ENCODE assay signal across 26 cellular contexts in the genomic region with DNA sequence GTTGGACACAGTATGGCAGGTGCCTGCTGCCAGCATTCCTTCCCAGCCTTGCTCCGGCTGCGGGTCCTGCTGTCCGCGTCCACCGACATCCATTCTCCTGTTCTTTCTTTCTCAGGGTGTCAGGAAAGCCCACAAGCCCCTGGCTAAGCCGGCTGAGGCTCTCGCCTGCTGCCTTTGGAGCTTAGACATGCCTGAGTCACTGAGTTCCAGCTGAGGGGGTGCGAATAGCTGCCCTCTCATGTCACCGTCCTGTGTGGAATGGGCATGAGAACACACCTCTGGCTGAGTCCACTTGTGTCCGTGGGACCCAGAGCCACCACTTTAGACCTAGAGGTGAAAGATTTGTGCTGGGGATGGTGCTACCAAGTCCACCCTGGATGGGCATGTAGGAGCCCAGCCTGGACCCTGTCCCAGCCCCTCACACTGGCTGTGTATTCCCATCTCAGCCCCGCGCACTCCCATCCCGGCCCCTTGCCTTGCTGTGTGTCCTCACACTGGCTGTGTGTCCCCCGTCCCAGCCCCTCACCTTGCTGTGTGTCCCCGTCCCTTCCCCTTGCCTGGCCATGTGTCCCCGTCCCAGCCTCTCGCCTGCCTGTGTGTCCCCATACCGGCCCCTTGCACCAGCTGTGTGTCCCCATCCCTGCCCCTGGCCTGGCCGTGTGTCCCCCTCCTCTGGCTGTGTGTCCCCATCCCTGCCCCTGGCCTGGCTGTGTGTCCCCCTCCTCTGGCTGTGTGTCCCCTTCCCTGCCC. TPM values are rescaled to one million over a fixed set of nuclear protein-coding genes. Genes with fewer than 3 reads are reported as not detected.
DNase-seq lines count a peak whose midpoint lies in the region; ATAC-seq, FAIRE-seq and TF ChIP-seq lines count a peak whose summit lies in the region.
"Had no signal": no experiment of that assay in that cellular context is flagged by ENCODE, and none has a peak within 500 bp of the region (broad histone marks: within the 10 kb centered on the region; RNA-seq: fewer than 3 reads in every experiment).

No MANE protein-coding gene starts in this region.

- H3K4me3 ChIP-seq in IMR-90 (ENCODE audit: insufficient read depth, low read depth, low read length) (no peak overlapping the region), astrocyte (ENCODE audit: insufficient read depth, low read depth, low read length) (no peak overlapping the region), neuronal stem cell (ENCODE audit: low read length in 2 of 2) (no peak overlapping the region)
- H3K4me3 ChIP-seq: BLaER1 treated with 17β-estradiol and CSF1 and Interleukin-3, amounts not matched to agents 10 nM and 100 nM; HAP-1; PC-9 had no signal

- 81% methylated on average over 18 of the region's 19 CpGs; no CpG with 5 or more reads in 1 of the 2 experiments for WGBS in IMR-90 (ENCODE audit: extremely low coverage in 2 of 2, insufficient read length in 1 of 2), 2 experiments
- no CpG with 5 or more reads among the region's 19 CpGs for WGBS in neuronal stem cell (ENCODE audit: extremely low coverage in 2 of 2, insufficient read length in 2 of 2, insufficient replicate concordance in 1 of 2), 2 donors

- H4K20me1 ChIP-seq in IMR-90 (ENCODE audit: insufficient read depth, low read length) (no peaks in the 10 kb centered on the region), astrocyte (ENCODE audit: insufficient read depth, low read length) (no peaks in the 10 kb centered on the region)
- H4K20me1 ChIP-seq: BLaER1 treated with 17β-estradiol and CSF1 and Interleukin-3, amounts not matched to agents 10 nM and 100 nM had no signal

- H3K27me3 ChIP-seq in IMR-90 (ENCODE audit: control insufficient read depth, insufficient read depth, low read length): peaks cover 23% of the 10 kb centered on the region
- no peaks in the 10 kb centered on the region for H3K27me3 ChIP-seq in astrocyte (ENCODE audit: insufficient read depth, low read length)
- peaks cover 0 to 16% (median 0%) of the 10 kb centered on the region in 3 experiments for H3K27me3 ChIP-seq in neuronal stem cell (ENCODE audit: control insufficient read depth in 3 of 3, insufficient read depth in 3 of 3, low read depth in 1 of 3, low read length in 3 of 3)
- H3K27me3 ChIP-seq: BLaER1 treated with 17β-estradiol and CSF1 and Interleukin-3, amounts not matched to agents 10 nM and 100 nM had no signal

- TF ChIP-seq POLR2A in IMR-90 (IDR thresholded peaks at IDR 0.05; ENCODE audit: low read depth, low read length): no peak

- POLR2A ChIA-PET in IMR-90 (lab: Charles Lee; ENCODE audit: unreplicated experiment): no interaction called here

- H2AK5ac ChIP-seq in IMR-90 (ENCODE audit: low read depth, low read length) (no peak overlapping the region), neuronal stem cell (ENCODE audit: low read depth, low read length) (peak overlapping the region; percentile 82)

- H3K23ac ChIP-seq in IMR-90 (ENCODE audit: low read depth, low read length) (no peak overlapping the region), neuronal stem cell (ENCODE audit: low read depth, low read length, poor library complexity) (peak overlapping the region; percentile 60)

- DNase-seq in IMR-90: no peak
- DNase-seq in astrocyte (ENCODE audit: low read depth): no peak
- DNase-seq in neuronal stem cell (ENCODE audit: low spot score): no peak
- DNase-seq in urothelium cell line (ENCODE audit: low spot score): no peak
- no peak for DNase-seq in NK-92 treated with Interleukin-12 subunit alpha and Interleukin-12 subunit beta, amount 100 ng/mL, for 24 hours (lab: John Stamatoyannopoulos, UW)
- DNase-seq in CD1c-positive myeloid dendritic cell (ENCODE audit: extremely low spot score): no peak
- DNase-seq: CD4-positive, alpha-beta memory T cell; COR-L47; DMS53; GOT3; HFFc6; Karpas-422; MV-4-11; NCI-H1105; NCI-H1436 treated with DMSO at 0.1 percent for 48 hours; NCI-H2029 treated with DMSO at 0.1 percent for 48 hours; NCI-H446 treated with DMSO at 0.1 percent for 48 hours; NCI-H526; NCI-H82; PC-9; Right ventricle myocardium superior had no signal

- H4K91ac ChIP-seq in IMR-90 (ENCODE audit: insufficient read depth, low read depth, low read length): no peak overlapping the region
- peak overlapping the region; percentile 24 for H4K91ac ChIP-seq in neuronal stem cell (ENCODE audit: low read depth, low read length, poor library complexity)

- no peaks in the 10 kb centered on the region for H3K9me1 ChIP-seq in IMR-90 (ENCODE audit: insufficient read depth, low read length)

- H3K4me1 ChIP-seq in IMR-90 (ENCODE audit: control insufficient read depth, insufficient read depth, low read length) (no peaks in the 10 kb centered on the region), astrocyte (ENCODE audit: insufficient read depth, low read length) (no peaks in the 10 kb centered on the region), neuronal stem cell (ENCODE audit: control insufficient read depth in 2 of 2, insufficient read depth in 1 of 2, low read depth in 1 of 2, low read length in 2 of 2) (peaks cover 0 to 1% of the 10 kb centered on the region in 2 donors)
- H3K4me1 ChIP-seq: HAP-1 had no signal

- H3K4me3 Mint-ChIP-seq in astrocyte (ENCODE audit: unreplicated experiment): no peak overlapping the region
- H3K4me3 Mint-ChIP-seq: CD4-positive, alpha-beta memory T cell; HFFc6 had no signal

- FAIRE-seq in astrocyte (lab: Jason Lieb, UNC) (no peak), urothelium cell line (lab: Jason Lieb, UNC) (peak; percentile 48)
- FAIRE-seq: A204.1 had no signal

- H3K4me2 ChIP-seq in IMR-90 (ENCODE audit: low read depth, low read length) (no peak overlapping the region), astrocyte (ENCODE audit: low read length) (no peak overlapping the region), neuronal stem cell (ENCODE audit: insufficient read depth, low read length, poor library complexity, severe bottlenecking) (no peak overlapping the region)
- H3K4me2 ChIP-seq: BLaER1 treated with 17β-estradiol and CSF1 and Interleukin-3, amounts not matched to agents 10 nM and 100 nM; PC-9 had no signal

- H3K9me3 ChIP-seq in IMR-90 (ENCODE audit: control insufficient read depth, insufficient read depth, low read length) (no peaks in the 10 kb centered on the region), astrocyte (ENCODE audit: insufficient read depth, low read depth, low read length) (no peaks in the 10 kb centered on the region), neuronal stem cell (replicated peaks in 1 of 2; ENCODE audit: control insufficient read depth in 2 of 2, insufficient read depth in 1 of 2, low read depth in 1 of 2, low read length in 2 of 2) (peaks cover 0 to 2% of the 10 kb centered on the region in 2 donors)
- H3K9me3 ChIP-seq: BLaER1 treated with 17β-estradiol and CSF1 and Interleukin-3, amounts not matched to agents 10 nM and 100 nM; HAP-1 had no signal

- H3K27me3 Mint-ChIP-seq in astrocyte (ENCODE audit: low read depth, unreplicated experiment): peaks cover 13% of the 10 kb centered on the region

- H3K27ac Mint-ChIP-seq in astrocyte (ENCODE audit: unreplicated experiment): peak overlapping the region; percentile 19
- H3K27ac Mint-ChIP-seq: HFFc6 had no signal

- H3K4ac ChIP-seq in IMR-90 (ENCODE audit: low read depth, low read length) (no peak overlapping the region), neuronal stem cell (ENCODE audit: low read length) (no peak overlapping the region)

- no peaks in the 10 kb centered on the region for H3K79me2 ChIP-seq in astrocyte (ENCODE audit: insufficient read depth, low read length)

- no peak for TF ChIP-seq RAD21 in IMR-90 (IDR thresholded peaks at IDR 0.05; ENCODE audit: low read length)

- peak overlapping the region; percentile 78 for H2BK12ac ChIP-seq in neuronal stem cell (ENCODE audit: low read length)

- CTCF ChIA-PET in IMR-90 (lab: Yijun Ruan, JAX): no interaction called here

- TF ChIP-seq CTCF in IMR-90 (conservative IDR thresholded peaks at IDR 0.05; ENCODE audit: low read depth, low read length) (no peak), astrocyte (IDR thresholded peaks at IDR 0.05; ENCODE audit: insufficient read depth, low read depth, low read length) (no peak)

- no peak overlapping the region for H3K18ac ChIP-seq in IMR-90 (ENCODE audit: low read depth, low read length)
- peak overlapping the region; percentile 77 for H3K18ac ChIP-seq in neuronal stem cell (ENCODE audit: low read length)

- H3K4me1 Mint-ChIP-seq in astrocyte (ENCODE audit: low read depth, unreplicated experiment): peaks cover 3% of the 10 kb centered on the region
- H3K4me1 Mint-ChIP-seq: CD4-positive, alpha-beta memory T cell had no signal

- in situ Hi-C loops in IMR-90 (cut with MboI; ENCODE audit: low sequenced_read_pairs): no loop called here

- H3K9ac ChIP-seq in IMR-90 (ENCODE audit: low read depth, low read length) (no peak overlapping the region), astrocyte (ENCODE audit: low read length) (no peak overlapping the region), neuronal stem cell (ENCODE audit: low read depth, low read length, poor library complexity) (no peak overlapping the region)
- H3K9ac ChIP-seq: BLaER1 treated with 17β-estradiol and CSF1 and Interleukin-3, amounts not matched to agents 10 nM and 100 nM had no signal

- intact Hi-C loops in IMR-90 (cut with micrococcal nuclease): no loop called here

- dilution Hi-C loops in IMR-90 (cut with HindIII; ENCODE audit: low sequenced_read_pairs, unreplicated experiment): no loop called here

- no peak overlapping the region for H2BK5ac ChIP-seq in IMR-90 (ENCODE audit: low read depth, low read length, poor library complexity, severe bottlenecking)
- no peak overlapping the region for H2BK5ac ChIP-seq in neuronal stem cell (ENCODE audit: low read length)

- H3K36me3 ChIP-seq in IMR-90 (ENCODE audit: control insufficient read depth, insufficient read depth, low read length) (no peaks in the 10 kb centered on the region), astrocyte (ENCODE audit: insufficient read depth, low read length) (no peaks in the 10 kb centered on the region), neuronal stem cell (replicated peaks in 1 of 2; ENCODE audit: control insufficient read depth in 2 of 2, insufficient read depth in 2 of 2, low read length in 2 of 2) (peaks cover 0 to 2% of the 10 kb centered on the region in 2 donors)
- H3K36me3 ChIP-seq: BLaER1 treated with 17β-estradiol and CSF1 and Interleukin-3, amounts not matched to agents 10 nM and 100 nM; HAP-1 had no signal

- ATAC-seq in IMR-90 (ENCODE audit: low read depth) (no peak), HG03469 (IDR thresholded peaks at IDR 0.05; ENCODE audit: unreplicated experiment) (no peak)

- H3K56ac ChIP-seq in IMR-90 (ENCODE audit: extremely low read depth, insufficient read depth, low read length): no peak overlapping the region

- no peak overlapping the region for H3K27ac ChIP-seq in IMR-90 (ENCODE audit: insufficient read depth, low read length)
- no peak overlapping the region for H3K27ac ChIP-seq in astrocyte (ENCODE audit: low read depth, low read length)
- no peak overlapping the region for H3K27ac ChIP-seq in neuronal stem cell (replicated peaks; ENCODE audit: low read length)
- H3K27ac ChIP-seq: BLaER1 treated with 17β-estradiol and CSF1 and Interleukin-3, amounts not matched to agents 10 nM and 100 nM; HL-60; PC-9 had no signal

- peaks cover 5% of the 10 kb centered on the region for H3K9me3 Mint-ChIP-seq in astrocyte (ENCODE audit: unreplicated experiment)
- H3K9me3 Mint-ChIP-seq: CD4-positive, alpha-beta memory T cell; HFFc6 had no signal

- BruUV-seq in IMR-90 (replicated peaks; lab: Mats Ljungman, UMichigan): no TSS peak

- H3K14ac ChIP-seq in IMR-90 (replicated peaks; ENCODE audit: low read depth, low read length) (no peak overlapping the region), neuronal stem cell (ENCODE audit: low read length) (peak overlapping the region; percentile 50)

- H2BK120ac ChIP-seq in IMR-90 (ENCODE audit: low read depth, low read length) (no peak overlapping the region), neuronal stem cell (ENCODE audit: low read depth, low read length) (no peak overlapping the region)

- no peaks in the 10 kb centered on the region for H3K36me3 Mint-ChIP-seq in astrocyte (ENCODE audit: low read depth, unreplicated experiment)
- H3K36me3 Mint-ChIP-seq: CD4-positive, alpha-beta memory T cell had no signal

- H2BK20ac ChIP-seq in IMR-90 (ENCODE audit: low read depth, low read length): no peak overlapping the region

- H2AK9ac ChIP-seq in IMR-90 (replicated peaks; ENCODE audit: low read depth, low read length, poor library complexity): no peak overlapping the region

- H2AFZ ChIP-seq in IMR-90 (replicated peaks; ENCODE audit: low read length, poor library complexity) (peak overlapping the region; percentile 9), astrocyte (ENCODE audit: low read depth, low read length) (no peak overlapping the region), neuronal stem cell (ENCODE audit: low read length) (peak overlapping the region; percentile 3)
- H2AFZ ChIP-seq: PC-9 had no signal

- H2BK15ac ChIP-seq in IMR-90 (ENCODE audit: low read depth, low read length) (no peak overlapping the region), neuronal stem cell (ENCODE audit: low read length) (peak overlapping the region; percentile 40)

- H3K79me1 ChIP-seq in IMR-90 (ENCODE audit: low read depth in 1 of 2, low read length in 2 of 2) (no peaks in the 10 kb centered on the region), neuronal stem cell (ENCODE audit: low read depth, low read length) (no peaks in the 10 kb centered on the region)

- H4K8ac ChIP-seq in IMR-90 (ENCODE audit: low read depth in 2 of 2, low read length in 2 of 2) (no peak overlapping the region), neuronal stem cell (ENCODE audit: low read depth, low read length) (no peak overlapping the region)

- H4K5ac ChIP-seq in IMR-90 (ENCODE audit: low read depth, low read length): no peak overlapping the region

RNA-seq across cellular contexts. Expression of a gene that starts 24.6 kb away (rescaled TPM):
- total RNA-seq in IMR-90 (2012; rRNA removed): 0.36 and 0.83 TPM in 2 replicates
- polyA plus RNA-seq in IMR-90 (2012; rRNA removed): 1.4 and 1.9 TPM in 2 replicates
- 1.3 and 3.3 TPM in 2 replicates for polyA plus RNA-seq in IMR-90 (2012; cell fraction: cytosol; rRNA removed)
- polyA plus RNA-seq in IMR-90 (2012; cell fraction: nucleus; rRNA removed; ENCODE audit: low replicate concordance): 2.3 and 3.6 TPM in 2 replicates
- 14.4 and 20.1 TPM in 2 replicates for total RNA-seq in astrocyte
- polyA plus RNA-seq in neuronal stem cell (2013, experiment 1 of 2): 18.1 TPM
- 18.9 TPM for polyA plus RNA-seq in neuronal stem cell (2013, experiment 2 of 2)
